Comparison of ENCODE assay signal across 24 cellular contexts in the genomic region with DNA sequence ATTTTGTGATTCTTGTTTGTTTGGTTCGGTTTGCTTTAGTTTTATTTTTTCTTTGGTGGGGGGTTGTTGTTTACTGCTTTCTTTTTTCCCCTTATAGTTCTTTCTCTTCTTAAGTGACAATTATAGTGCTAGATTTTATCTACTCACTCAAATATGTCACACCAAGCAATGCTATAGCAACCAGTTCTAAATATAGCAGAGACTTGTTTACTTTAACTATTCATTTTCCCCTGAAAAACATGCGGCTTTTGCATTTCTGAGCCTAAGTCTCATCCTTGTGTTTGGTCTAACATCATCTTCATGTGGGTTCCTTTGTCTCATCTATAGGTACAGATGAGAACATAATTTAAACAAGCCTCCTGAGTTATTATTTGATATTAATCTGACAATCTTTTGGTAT.
"Had no signal": no experiment of that assay in that cellular context is flagged by ENCODE, and none has a peak within 500 bp of the region (broad histone marks: within the 10 kb centered on the region; RNA-seq: fewer than 3 reads in every experiment).

No MANE protein-coding gene starts in this region.

- ATAC-seq: activated naive CD8-positive, alpha-beta T cell treated with anti-CD3 and anti-CD28 coated beads, Interleukin-2, amount 50 U/mL, for 24 hours; heart right ventricle; natural killer cell treated with Interleukin-12 subunit alpha and Interleukin-12 subunit beta and Interleukin-15 and Interleukin-18, amount 100 ng/mL, for 72 hours; stimulated activated memory B cell treated with anti-CD40 and anti-IgM and Interleukin-4, amounts not matched to agents 10 μg/mL and 1 μg/mL and 100 μg/mL, for 72 hours had no signal

- H3K27me3 ChIP-seq: brain microvascular endothelial cell, heart right ventricle, sigmoid colon, spleen, upper lobe of left lung had no signal

- H3K27ac ChIP-seq: brain microvascular endothelial cell, coronary artery, heart right ventricle, spleen, thoracic aorta, upper lobe of left lung had no signal

- H3K4me1 ChIP-seq: spleen, upper lobe of left lung had no signal

- H3K36me3 ChIP-seq: brain microvascular endothelial cell, heart right ventricle, sigmoid colon, spleen, thoracic aorta, upper lobe of left lung had no signal

- H3K4me3 ChIP-seq: coronary artery, heart right ventricle, sigmoid colon, spleen, thoracic aorta, upper lobe of left lung had no signal

- DNase-seq: activated CD4-positive, alpha-beta T cell treated with anti-CD3 and anti-CD28 coated beads, Interleukin-2, amount 10 ng/mL, durations not matched to agents 24 days and 14 days; activated CD4-positive, CD25-positive, alpha-beta regulatory T cell; activated CD8-positive, alpha-beta memory T cell treated with anti-CD3 and anti-CD28 coated beads for 24 hours; activated CD8-positive, alpha-beta memory T cell treated with anti-CD3 and anti-CD28 coated beads, Interleukin-2, amount 50 U/mL, for 48 hours; activated effector memory CD4-positive, alpha-beta T cell treated with Interleukin-2 at 50 U/mL for 16 hours; activated naive CD4-positive, alpha-beta T cell treated with anti-CD3 and anti-CD28 coated beads, Interleukin-2, amount 10 ng/mL, durations not matched to agents 7 days and 5 days; activated naive CD8-positive, alpha-beta T cell treated with anti-CD3 and anti-CD28 coated beads, Interleukin-2, amount 50 U/mL, for 24 hours; activated T-cell treated with anti-CD3 and anti-CD28 coated beads, Interleukin-2, amount 50 U/mL, for 48 hours; anterior cingulate cortex; brain microvascular endothelial cell; heart right ventricle; kidney glomerular epithelial cell; nucleus accumbens; posterior cingulate gyrus; sigmoid colon; spleen; stimulated activated CD4-positive, alpha-beta T cell treated with anti-CD3 and anti-CD28 coated beads, Interleukin-4, amount 100 ng/mL, for 4 hours; T-helper 1 cell; T-helper 9 cell; upper lobe of left lung had no signal

- H3K9me3 ChIP-seq: heart right ventricle, sigmoid colon, spleen, thoracic aorta, upper lobe of left lung had no signal
